In genomic region chr3:25511972-25512721, GRCh38 we compare ENCODE assay signal across 16 cellular contexts.
DNase-seq lines count a peak whose midpoint lies in the region; ATAC-seq and TF ChIP-seq lines count a peak whose summit lies in the region.
"Had no signal": no experiment of that assay in that cellular context is flagged by ENCODE, and none has a peak within 500 bp of the region (broad histone marks: within the 10 kb centered on the region; RNA-seq: fewer than 3 reads in every experiment).

No MANE protein-coding gene starts in this region.

- H3K4me1 ChIP-seq in left ventricle myocardium inferior (peaks cover 98% of the 10 kb centered on the region), psoas muscle (peaks cover 58% of the 10 kb centered on the region)

- peaks cover 4% of the 10 kb centered on the region for H3K9me3 Mint-ChIP-seq in mesothelial cell of epicardium
- peaks cover 0 to 4% (median 0%) of the 10 kb centered on the region in 9 donors for H3K9me3 Mint-ChIP-seq in naive thymus-derived CD8-positive, alpha-beta T cell
- no peaks in the 10 kb centered on the region for H3K9me3 Mint-ChIP-seq in activated CD8-positive, alpha-beta T cell treated with anti-CD3 and anti-CD28 coated beads, Interleukin-2, amount 10 ng/mL, durations not matched to agents 7 days and 5 days (ENCODE audit: insufficient read depth)
- H3K9me3 Mint-ChIP-seq: CD8-positive, alpha-beta T cell; GM23338; H9 had no signal

- H3K36me3 ChIP-seq in left ventricle myocardium inferior (no peaks in the 10 kb centered on the region), psoas muscle (ENCODE audit: insufficient read depth in 1 of 2, low read depth in 1 of 2) (no peaks in the 10 kb centered on the region)

- intact Hi-C loops in left ventricle myocardium inferior (cut with micrococcal nuclease) = no loop called here
- intact Hi-C loops in cardiac septum (cut with DNase I) = loop anchor here (2.0 to 5.0 kb wide), 3 partner anchors 45 to 81 kb away; no protein-coding TSS in a partner anchor
- intact Hi-C loops in psoas muscle (cut with DNase I) = loop anchor here in 1 of 2 donors (5.0 kb wide), 2 partner anchors 45 to 65 kb away; no protein-coding TSS in a partner anchor

- H3K27ac ChIP-seq in left ventricle myocardium inferior (replicated peaks) = peak overlapping the region; percentile 79
- H3K27ac ChIP-seq in psoas muscle = peak overlapping the region; percentile 79
- H3K27ac ChIP-seq: A549 had no signal

- H3K27ac Mint-ChIP-seq in mesothelial cell of epicardium = peak overlapping the region; percentile 66
- no peak overlapping the region for H3K27ac Mint-ChIP-seq in naive thymus-derived CD8-positive, alpha-beta T cell
- no peak overlapping the region for H3K27ac Mint-ChIP-seq in activated CD8-positive, alpha-beta T cell treated with anti-CD3 and anti-CD28 coated beads, Interleukin-2, amount 10 ng/mL, durations not matched to agents 7 days and 5 days
- H3K27ac Mint-ChIP-seq: CD14-positive monocyte; CD8-positive, alpha-beta T cell; GM23338 had no signal

- no peaks in the 10 kb centered on the region for H3K27me3 ChIP-seq in left ventricle myocardium inferior (ENCODE audit: low read depth)
- H3K27me3 ChIP-seq in psoas muscle (ENCODE audit: insufficient read depth in 3 of 3, low read length in 2 of 3) = no peaks in the 10 kb centered on the region

- H3K27me3 Mint-ChIP-seq in mesothelial cell of epicardium (ENCODE audit: low read depth) = no peaks in the 10 kb centered on the region
- H3K27me3 Mint-ChIP-seq in naive thymus-derived CD8-positive, alpha-beta T cell = peaks cover 3 to 11% (median 6%) of the 10 kb centered on the region in 5 donors
- H3K27me3 Mint-ChIP-seq in activated CD8-positive, alpha-beta T cell treated with anti-CD3 and anti-CD28 coated beads, Interleukin-2, amount 10 ng/mL, durations not matched to agents 7 days and 5 days (ENCODE audit: low read depth) = peaks cover 5% of the 10 kb centered on the region

- TF ChIP-seq CTCF in left ventricle myocardium inferior (IDR thresholded peaks at IDR 0.05; ENCODE audit: borderline replicate concordance) = no peak
- no peak for TF ChIP-seq CTCF in mesothelial cell of epicardium (IDR thresholded peaks at IDR 0.05; ENCODE audit: unreplicated experiment)
- TF ChIP-seq CTCF in psoas muscle (IDR thresholded peaks at IDR 0.05) = no peak

- no peak overlapping the region for H3K4me3 ChIP-seq in left ventricle myocardium inferior
- H3K4me3 ChIP-seq in psoas muscle = no peak overlapping the region
- H3K4me3 ChIP-seq: A549, GM23338 had no signal

- peaks cover 38% of the 10 kb centered on the region for H3K4me1 Mint-ChIP-seq in mesothelial cell of epicardium
- H3K4me1 Mint-ChIP-seq in naive thymus-derived CD8-positive, alpha-beta T cell = no peaks in the 10 kb centered on the region
- no peaks in the 10 kb centered on the region for H3K4me1 Mint-ChIP-seq in activated CD8-positive, alpha-beta T cell treated with anti-CD3 and anti-CD28 coated beads, Interleukin-2, amount 10 ng/mL, durations not matched to agents 7 days and 5 days (ENCODE audit: low read depth)
- H3K4me1 Mint-ChIP-seq: CD14-positive monocyte had no signal

- H3K4me3 Mint-ChIP-seq in mesothelial cell of epicardium = no peak overlapping the region
- no peak overlapping the region for H3K4me3 Mint-ChIP-seq in naive thymus-derived CD8-positive, alpha-beta T cell
- H3K4me3 Mint-ChIP-seq in activated CD8-positive, alpha-beta T cell treated with anti-CD3 and anti-CD28 coated beads, Interleukin-2, amount 10 ng/mL, durations not matched to agents 7 days and 5 days = no peak overlapping the region
- H3K4me3 Mint-ChIP-seq: CD14-positive monocyte; CD8-positive, alpha-beta T cell; GM23338; H9 had no signal

- POLR2A ChIA-PET in naive thymus-derived CD8-positive, alpha-beta T cell (lab: Charles Lee) = no interaction called here
- POLR2A ChIA-PET in activated CD8-positive, alpha-beta T cell treated with anti-CD3 and anti-CD28 coated beads, Interleukin-2, amount 10 ng/mL, durations not matched to agents 7 days and 5 days (lab: Charles Lee) = no interaction called here

- DNase-seq in left ventricle myocardium inferior (no peak), cardiac septum (ENCODE audit: low spot score) (no peak), mesothelial cell of epicardium (ENCODE audit: low spot score in 2 of 2, unreplicated experiment in 2 of 2) (no peak), psoas muscle (peak; percentile 19 to 56), AG08395 (ENCODE audit: low spot score) (no peak)
- no peak for DNase-seq in naive thymus-derived CD8-positive, alpha-beta T cell
- no peak for DNase-seq in activated CD8-positive, alpha-beta T cell treated with anti-CD3 and anti-CD28 coated beads, Interleukin-2, amount 10 ng/mL, durations not matched to agents 7 days and 5 days
- DNase-seq: CD8-positive, alpha-beta T cell; COR-L47; DMS153; DMS79 treated with DMSO at 0.1 percent for 48 hours; EL; H9 had no signal

- CTCF ChIA-PET in activated CD8-positive, alpha-beta T cell treated with anti-CD3 and anti-CD28 coated beads, Interleukin-2, amount 10 ng/mL, durations not matched to agents 7 days and 5 days (lab: Charles Lee) = no interaction called here

- H3K9me3 ChIP-seq in left ventricle myocardium inferior (replicated peaks) = no peaks in the 10 kb centered on the region
- no peaks in the 10 kb centered on the region for H3K9me3 ChIP-seq in psoas muscle
- H3K9me3 ChIP-seq: A549 had no signal

- H3K36me3 Mint-ChIP-seq in mesothelial cell of epicardium = peaks cover 41% of the 10 kb centered on the region
- H3K36me3 Mint-ChIP-seq in naive thymus-derived CD8-positive, alpha-beta T cell = no peaks in the 10 kb centered on the region
- no peaks in the 10 kb centered on the region for H3K36me3 Mint-ChIP-seq in activated CD8-positive, alpha-beta T cell treated with anti-CD3 and anti-CD28 coated beads, Interleukin-2, amount 10 ng/mL, durations not matched to agents 7 days and 5 days (ENCODE audit: low read depth)
- H3K36me3 Mint-ChIP-seq: CD14-positive monocyte; CD8-positive, alpha-beta T cell had no signal

- 58 to 73% (median 58%) methylated on average over 10 of the region's 10 CpGs for WGBS in psoas muscle, 3 donors

- ATAC-seq in psoas muscle = peak; percentile 62 to 85 (median 78)
- ATAC-seq in naive thymus-derived CD8-positive, alpha-beta T cell = no peak
- no peak for ATAC-seq in activated CD8-positive, alpha-beta T cell treated with anti-CD3 and anti-CD28 coated beads, Interleukin-2, amount 10 ng/mL, durations not matched to agents 7 days and 5 days
- ATAC-seq: A549; CD8-positive, alpha-beta T cell; GM23338 had no signal

Comparison
In these comparisons a context has a peak if more than half of its experiments do, and no peak if none do; other contexts are left out.
1. DNase-seq: peak in psoas muscle (2 of 2); none in left ventricle myocardium inferior (single experiment), cardiac septum (single experiment), mesothelial cell of epicardium (0 of 2), naive thymus-derived CD8-positive, alpha-beta T cell (0 of 10), AG08395 (single experiment) and activated CD8-positive, alpha-beta T cell treated with anti-CD3 and anti-CD28 coated beads, Interleukin-2, amount 10 ng/mL, durations not matched to agents 7 days and 5 days (single experiment).
2. ATAC-seq: peak in psoas muscle (4 of 4); none in naive thymus-derived CD8-positive, alpha-beta T cell (0 of 2) and activated CD8-positive, alpha-beta T cell treated with anti-CD3 and anti-CD28 coated beads, Interleukin-2, amount 10 ng/mL, durations not matched to agents 7 days and 5 days (single experiment).